ENCODE assay signal across 28 cellular contexts in genomic region chr4:18171896-18172295, GRCh38.
"Had no signal": no experiment of that assay in that cellular context is flagged by ENCODE, and none has a peak within 500 bp of the region (broad histone marks: within the 10 kb centered on the region; RNA-seq: fewer than 3 reads in every experiment).

No MANE protein-coding gene starts in this region.

- H3K4me1 ChIP-seq: colonic mucosa, esophagus muscularis mucosa, esophagus squamous epithelium, foreskin keratinocyte, gastrocnemius medialis, gastroesophageal sphincter, heart left ventricle, heart right ventricle had no signal

- H3K27me3 ChIP-seq: colonic mucosa, esophagus muscularis mucosa, esophagus squamous epithelium, gastrocnemius medialis, gastroesophageal sphincter, heart left ventricle, heart right ventricle had no signal

- H3K9me3 ChIP-seq: colonic mucosa, esophagus muscularis mucosa, esophagus squamous epithelium, gastrocnemius medialis, gastroesophageal sphincter, heart left ventricle had no signal

- H3K36me3 ChIP-seq: colonic mucosa, esophagus muscularis mucosa, esophagus squamous epithelium, gastrocnemius medialis, gastroesophageal sphincter, heart left ventricle, heart right ventricle had no signal

- ATAC-seq: effector memory CD8-positive, alpha-beta T cell; esophagus mucosa; foreskin keratinocyte; gastrocnemius medialis; gastroesophageal sphincter; heart left ventricle; heart right ventricle had no signal

- FAIRE-seq: colon, endometrium, endothelial cell of umbilical vein, frontal cortex had no signal

- DNase-seq: colonic mucosa; cortex of kidney; dermis blood vessel endothelial cell; dorsolateral prefrontal cortex; effector CD4-positive, alpha-beta T cell; effector CD8-positive, alpha-beta T cell; effector memory CD4-positive, alpha-beta T cell; effector memory CD8-positive, alpha-beta T cell; endodermal cell; erythroblast; esophagus squamous epithelium; foreskin fibroblast; foreskin keratinocyte; foreskin melanocyte; gastrocnemius medialis; glutamatergic neuron; head of caudate nucleus; heart left ventricle; heart right ventricle had no signal

- H3K4me3 ChIP-seq: colonic mucosa, coronary artery, dorsolateral prefrontal cortex, esophagus muscularis mucosa, esophagus squamous epithelium, gastrocnemius medialis, gastroesophageal sphincter, heart left ventricle, heart right ventricle had no signal

- H3K27ac ChIP-seq: colonic mucosa, coronary artery, dorsolateral prefrontal cortex, epithelial cell of prostate, esophagus muscularis mucosa, esophagus squamous epithelium, foreskin keratinocyte, gastrocnemius medialis, gastroesophageal sphincter, heart left ventricle, heart right ventricle had no signal
